ENCODE assay signal across 11 cellular contexts in the genomic region with DNA sequence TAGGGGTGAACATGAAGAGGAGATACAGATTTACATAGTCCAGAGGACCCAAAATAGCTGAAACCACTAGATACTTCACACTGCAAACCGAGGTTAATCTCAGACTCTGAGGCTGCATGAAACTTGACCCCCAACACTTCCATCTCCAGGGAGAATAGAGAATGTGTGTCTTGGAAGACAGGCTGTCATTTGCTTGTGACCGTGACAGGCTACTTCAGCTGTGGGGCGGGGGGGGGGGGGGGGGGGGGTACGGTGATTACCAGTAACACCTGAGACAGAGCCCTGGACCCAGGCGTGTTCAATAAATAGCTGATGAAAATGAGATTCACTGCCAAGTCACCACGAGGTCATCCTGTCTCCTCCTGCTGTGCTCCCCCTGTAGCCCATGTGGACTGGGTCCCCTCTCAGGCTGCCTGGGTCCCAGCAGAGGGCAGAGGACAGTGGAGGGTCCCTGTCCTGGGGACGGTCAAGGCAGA. TPM values are rescaled to one million over a fixed set of nuclear protein-coding genes. Genes with fewer than 3 reads are reported as not detected.
DNase-seq lines count a peak whose midpoint lies in the region; ATAC-seq, FAIRE-seq and TF ChIP-seq lines count a peak whose summit lies in the region.
"Had no signal": no experiment of that assay in that cellular context is flagged by ENCODE, and none has a peak within 500 bp of the region (broad histone marks: within the 10 kb centered on the region; RNA-seq: fewer than 3 reads in every experiment).

No MANE protein-coding gene starts in this region.

- H3K27me3 ChIP-seq in keratinocyte (ENCODE audit: control insufficient read depth, extremely low read depth, insufficient read depth, low read length), result no peaks in the 10 kb centered on the region
- H3K27me3 ChIP-seq in gastroesophageal sphincter, result no peaks in the 10 kb centered on the region

- no peak overlapping the region for H3K4me3 ChIP-seq in keratinocyte (ENCODE audit: control insufficient read depth in 2 of 3, extremely low read depth in 1 of 3, insufficient read depth in 2 of 3, low read depth in 1 of 3, low read length in 3 of 3)
- no peak overlapping the region for H3K4me3 ChIP-seq in gastroesophageal sphincter

- WGBS in gastroesophageal sphincter (ENCODE audit: low coverage in 1 of 2), 2 donors, result 100% methylated on average over 1 of the region's 7 CpGs; no CpG with 5 or more reads in 1 of the 2 donors

- H3K9me3 ChIP-seq in keratinocyte (ENCODE audit: control insufficient read depth, low read depth, low read length) (no peaks in the 10 kb centered on the region), gastroesophageal sphincter (no peaks in the 10 kb centered on the region)

- dilution Hi-C loops in keratinocyte (cut with MboI; ENCODE audit: extremely low pct_ligation_motif_present, low sequenced_read_pairs), result no loop called here

- H3K36me3 ChIP-seq in keratinocyte (ENCODE audit: control insufficient read depth in 2 of 2, extremely low read depth in 1 of 2, insufficient read depth in 2 of 2, low read length in 2 of 2) (no peaks in the 10 kb centered on the region), gastroesophageal sphincter (no peaks in the 10 kb centered on the region)

- no peaks in the 10 kb centered on the region for H3K79me2 ChIP-seq in keratinocyte (ENCODE audit: control insufficient read depth, insufficient read depth, low read length)

- peak; percentile 63 for ATAC-seq in GM18907 (IDR thresholded peaks at IDR 0.05; ENCODE audit: unreplicated experiment)
- peak; percentile 52 for ATAC-seq in GM21576 (IDR thresholded peaks at IDR 0.05; ENCODE audit: unreplicated experiment)
- ATAC-seq in HG03103 (IDR thresholded peaks at IDR 0.05; ENCODE audit: low read depth, unreplicated experiment), result peak; percentile 58
- no peak for ATAC-seq in gastroesophageal sphincter
- ATAC-seq: Panc1 had no signal

- no peaks in the 10 kb centered on the region for H3K9me1 ChIP-seq in keratinocyte (ENCODE audit: control insufficient read depth, extremely low read depth, insufficient read depth, low read length)

- no peak for TF ChIP-seq EP300 in gastroesophageal sphincter (IDR thresholded peaks at IDR 0.05)

- peaks cover 40% of the 10 kb centered on the region for H3K4me1 ChIP-seq in keratinocyte (ENCODE audit: control insufficient read depth, extremely low read depth, insufficient read depth, low read length)
- H3K4me1 ChIP-seq in gastroesophageal sphincter, result peaks cover 0 to 9% (median 0%) of the 10 kb centered on the region in 3 donors

- FAIRE-seq in keratinocyte (lab: Jason Lieb, UNC), result no peak
- FAIRE-seq: TTC549 had no signal

- peak overlapping the region; percentile 17 for H3K4me2 ChIP-seq in keratinocyte (ENCODE audit: control insufficient read depth, extremely low read depth, insufficient read depth, low read depth, low read length)

- peak overlapping the region; percentile 45 for H3K27ac ChIP-seq in keratinocyte (ENCODE audit: control insufficient read depth, insufficient read depth, low read length)
- H3K27ac ChIP-seq in gastroesophageal sphincter, result no peak overlapping the region

- no peak for TF ChIP-seq CTCF in keratinocyte (optimal IDR thresholded peaks at IDR 0.05 in 1 of 3, IDR thresholded peaks at IDR 0.05 in 1 of 3, conservative IDR thresholded peaks at IDR 0.05 in 1 of 3; ENCODE audit: extremely low read depth in 1 of 3, insufficient read depth in 2 of 3, low read length in 3 of 3)
- no peak for TF ChIP-seq CTCF in gastroesophageal sphincter (IDR thresholded peaks at IDR 0.05)

- no peak for DNase-seq in keratinocyte (ENCODE audit: low read depth, low spot score)
- no peak for DNase-seq in hepatic stellate cell (ENCODE audit: low spot score)
- DNase-seq in GF-D8 (lab: John Stamatoyannopoulos, UW), result no peak
- DNase-seq in stimulated activated naive CD4-positive, alpha-beta T cell (lab: John Stamatoyannopoulos, UW), result no peak
- DNase-seq: NCI-H1417 had no signal

- H4K20me1 ChIP-seq in keratinocyte (ENCODE audit: control insufficient read depth, extremely low read depth, insufficient read depth, low read length), result no peaks in the 10 kb centered on the region

- H2AFZ ChIP-seq in keratinocyte (ENCODE audit: control insufficient read depth, low read length), result no peak overlapping the region

- no peak for TF ChIP-seq POLR2A in gastroesophageal sphincter (IDR thresholded peaks at IDR 0.05)

- peak overlapping the region; percentile 31 for H3K9ac ChIP-seq in keratinocyte (ENCODE audit: control insufficient read depth, extremely low read depth, insufficient read depth, low read length)

RNA-seq across cellular contexts. Expression of a gene that starts 5.7 kb away (rescaled TPM):
- polyA plus RNA-seq in keratinocyte, result 4.7 to 6.4 TPM (median 5.5 TPM) in 3 replicates
- 3.5 TPM for polyA plus RNA-seq in keratinocyte (2011; ENCODE audit: low read depth)
- 4.8 and 6.4 TPM in 2 replicates for polyA plus RNA-seq in keratinocyte (2011; cell fraction: cytosol; rRNA removed)
- 18.9 and 23.7 TPM in 2 replicates for polyA plus RNA-seq in keratinocyte (2011; cell fraction: nucleus; rRNA removed)
- polyA plus RNA-seq in keratinocyte (2012; ENCODE audit: low replicate concordance), result 7.6 and 7.7 TPM in 2 replicates
- polyA minus RNA-seq in keratinocyte, result 4.6 to 9.8 TPM (median 8.6 TPM) in 3 replicates
- polyA minus RNA-seq in keratinocyte (2011; cell fraction: cytosol; rRNA and poly(A)+ RNA removed), result 5.6 TPM
- 11.4 and 14.5 TPM in 2 replicates for polyA minus RNA-seq in keratinocyte (2011; cell fraction: nucleus; rRNA and poly(A)+ RNA removed)
- 10 to 100 TPM; 15.2 to 31.5 (median 24.2) TPM for total RNA-seq in gastroesophageal sphincter
